Comparison of ENCODE assay signal across 13 cellular contexts in the genomic region with DNA sequence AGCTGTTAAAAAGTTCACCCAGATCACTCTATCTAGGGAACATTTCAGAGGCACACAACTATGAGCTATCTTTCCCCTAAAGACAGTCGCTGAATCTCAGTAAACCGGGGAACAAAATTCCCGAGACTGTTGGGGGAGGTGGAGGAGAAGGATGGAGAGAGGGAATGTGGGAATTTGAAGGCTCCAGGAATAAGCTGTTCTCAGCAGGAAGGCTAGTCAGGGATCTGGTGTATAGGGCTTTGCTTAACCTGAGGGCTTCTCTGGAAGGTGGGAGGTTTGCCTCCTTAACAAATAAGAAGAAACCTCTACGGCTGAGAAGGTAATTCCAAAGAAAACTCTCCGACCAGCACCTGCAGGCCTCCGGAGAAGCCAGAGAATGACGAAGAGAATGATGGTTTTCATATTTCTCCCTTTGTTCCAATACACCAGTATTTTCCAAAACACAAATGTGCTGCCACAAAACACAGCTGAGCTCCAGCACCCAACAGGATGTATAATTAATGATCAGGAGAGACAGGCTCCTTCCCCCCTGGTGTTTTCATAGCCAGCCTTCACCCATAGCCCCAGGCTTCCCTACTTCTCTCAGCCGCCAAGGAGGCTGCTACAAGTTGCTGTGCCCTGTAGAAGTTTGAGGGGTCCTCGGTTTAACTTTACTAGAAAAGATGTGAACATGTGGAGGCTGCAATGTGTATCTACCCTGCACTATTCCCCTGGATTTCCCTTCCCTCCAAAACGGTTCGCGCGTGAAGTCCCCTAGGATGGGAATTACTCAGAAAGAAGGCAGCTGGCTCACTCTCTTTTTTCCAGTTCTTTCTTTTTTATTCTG. TPM values are rescaled to one million over a fixed set of nuclear protein-coding genes. Genes with fewer than 3 reads are reported as not detected.
DNase-seq lines count a peak whose midpoint lies in the region; ATAC-seq and TF ChIP-seq lines count a peak whose summit lies in the region.
"Had no signal": no experiment of that assay in that cellular context is flagged by ENCODE, and none has a peak within 500 bp of the region (broad histone marks: within the 10 kb centered on the region; RNA-seq: fewer than 3 reads in every experiment).

No MANE protein-coding gene starts in this region.

- CTCF ChIA-PET in A673 (lab: Charles Lee), result interaction anchor here (0.6 kb wide), 1 partner anchor 386 kb away, joined by 3 read pairs; no protein-coding TSS in a partner anchor

- H3K9me3 Mint-ChIP-seq in activated naive CD8-positive, alpha-beta T cell (ENCODE audit: low read depth), result no peaks in the 10 kb centered on the region
- no peaks in the 10 kb centered on the region for H3K9me3 Mint-ChIP-seq in activated naive CD8-positive, alpha-beta T cell treated with anti-CD3 and anti-CD28 coated beads, Interleukin-2, amount 50 U/mL, for 24 hours

- TF ChIP-seq CTCF in upper lobe of right lung (IDR thresholded peaks at IDR 0.05) (no peak), A673 (conservative IDR thresholded peaks at IDR 0.05; ENCODE audit: low read depth, low read length) (no peak), GM13977 (IDR thresholded peaks at IDR 0.05; ENCODE audit: extremely low read depth, insufficient read depth, missing control alignments) (no peak)

- H3K4me3 ChIP-seq in mesodermal cell (ENCODE audit: extremely low read depth, insufficient read depth, low read length, poor library complexity, severe bottlenecking) (peak overlapping the region; percentile 63), upper lobe of right lung (peak overlapping the region; percentile 46), A673 (ENCODE audit: low read depth, low read length, poor library complexity, severe bottlenecking) (no peak overlapping the region)

- no TSS peak for BruUV-seq in A673 (replicated peaks; lab: Mats Ljungman, UMichigan)

- H3K4me1 ChIP-seq in mesodermal cell (ENCODE audit: control insufficient read depth, insufficient read depth, low read length, poor library complexity, severe bottlenecking), result peaks cover 17% of the 10 kb centered on the region
- H3K4me1 ChIP-seq in upper lobe of right lung, result no peaks in the 10 kb centered on the region
- H3K4me1 ChIP-seq in A673 (ENCODE audit: insufficient read depth, low read length, poor library complexity, severe bottlenecking), result peaks cover 4% of the 10 kb centered on the region

- H3K27ac ChIP-seq in mesodermal cell (ENCODE audit: low read depth, low read length, severe bottlenecking) (no peak overlapping the region), upper lobe of right lung (no peak overlapping the region), A673 (ENCODE audit: low read depth, low read length, poor library complexity, severe bottlenecking) (no peak overlapping the region)
- H3K27ac ChIP-seq: BLaER1, KMS-11 had no signal

- H3K27ac Mint-ChIP-seq in activated naive CD8-positive, alpha-beta T cell, result no peak overlapping the region
- no peak overlapping the region for H3K27ac Mint-ChIP-seq in activated naive CD8-positive, alpha-beta T cell treated with anti-CD3 and anti-CD28 coated beads, Interleukin-2, amount 50 U/mL, for 24 hours
- H3K27ac Mint-ChIP-seq: activated CD8-positive, alpha-beta T cell treated with anti-CD3 and anti-CD28 coated beads, Interleukin-2, amount 10 ng/mL, durations not matched to agents 7 days and 5 days had no signal

- H3K27me3 ChIP-seq in upper lobe of right lung (peaks cover 50% of the 10 kb centered on the region), A673 (replicated peaks; ENCODE audit: insufficient read depth, low read depth, low read length, poor library complexity) (peaks cover 71% of the 10 kb centered on the region)

- peak overlapping the region; percentile 5 for H3K4me3 Mint-ChIP-seq in activated naive CD8-positive, alpha-beta T cell
- H3K4me3 Mint-ChIP-seq in activated naive CD8-positive, alpha-beta T cell treated with anti-CD3 and anti-CD28 coated beads, Interleukin-2, amount 50 U/mL, for 24 hours, result no peak overlapping the region
- H3K4me3 Mint-ChIP-seq: activated CD8-positive, alpha-beta T cell treated with anti-CD3 and anti-CD28 coated beads, Interleukin-2, amount 10 ng/mL, durations not matched to agents 7 days and 5 days had no signal

- H3K36me3 Mint-ChIP-seq in activated naive CD8-positive, alpha-beta T cell, result no peaks in the 10 kb centered on the region
- H3K36me3 Mint-ChIP-seq in activated naive CD8-positive, alpha-beta T cell treated with anti-CD3 and anti-CD28 coated beads, Interleukin-2, amount 50 U/mL, for 24 hours (ENCODE audit: low read depth), result no peaks in the 10 kb centered on the region

- in situ Hi-C loops in T47D (cut with HindIII; ENCODE audit: low pct_unique_long_range_greater_than_20kb, low sequenced_read_pairs) (no loop called here), GM13977 (cut with MboI; ENCODE audit: low pct_unique_long_range_greater_than_20kb, low sequenced_read_pairs, unreplicated experiment) (loop anchor here (25.0 kb wide), 1 partner anchor 223 kb away; no protein-coding TSS in a partner anchor)

- no peak for ATAC-seq in activated naive CD8-positive, alpha-beta T cell treated with anti-CD3 and anti-CD28 coated beads, Interleukin-2, amount 50 U/mL, for 24 hours
- no peak for ATAC-seq in upper lobe of right lung
- ATAC-seq: activated CD8-positive, alpha-beta T cell treated with anti-CD3 and anti-CD28 coated beads, Interleukin-2, amount 10 ng/mL, durations not matched to agents 7 days and 5 days had no signal

- POLR2A ChIA-PET in A673 (lab: Charles Lee; ENCODE audit: low non-redundant PET), result no interaction called here

- peaks cover 33% of the 10 kb centered on the region for H3K27me3 Mint-ChIP-seq in activated naive CD8-positive, alpha-beta T cell
- peaks cover 56% of the 10 kb centered on the region for H3K27me3 Mint-ChIP-seq in activated naive CD8-positive, alpha-beta T cell treated with anti-CD3 and anti-CD28 coated beads, Interleukin-2, amount 50 U/mL, for 24 hours

- H3K4me1 Mint-ChIP-seq in activated naive CD8-positive, alpha-beta T cell (ENCODE audit: low read depth), result peaks cover 5% of the 10 kb centered on the region
- peaks cover 4% of the 10 kb centered on the region for H3K4me1 Mint-ChIP-seq in activated naive CD8-positive, alpha-beta T cell treated with anti-CD3 and anti-CD28 coated beads, Interleukin-2, amount 50 U/mL, for 24 hours

- intact Hi-C loops in upper lobe of right lung (cut with DNase I) (no loop called here), A673 (cut with micrococcal nuclease; ENCODE audit: unreplicated experiment) (no loop called here)

- 14 to 36% methylated on average over 4 to 5 of the region's 13 CpGs for WGBS in mesodermal cell (ENCODE audit: insufficient coverage in 2 of 2), 2 experiments

- H3K36me3 ChIP-seq in mesodermal cell (ENCODE audit: control insufficient read depth, insufficient read depth, low read length) (peaks cover 7% of the 10 kb centered on the region), upper lobe of right lung (no peaks in the 10 kb centered on the region), A673 (ENCODE audit: insufficient read depth, low read length, poor library complexity, severe bottlenecking) (no peaks in the 10 kb centered on the region)
- H3K36me3 ChIP-seq: BLaER1 had no signal

- no peak for DNase-seq in activated naive CD8-positive, alpha-beta T cell treated with anti-CD3 and anti-CD28 coated beads, Interleukin-2, amount 50 U/mL, for 24 hours
- peak; percentile 48 to 63 for DNase-seq in T47D (ENCODE audit: low read depth in 1 of 2, low spot score in 1 of 2)
- DNase-seq in upper lobe of right lung, result no peak
- DNase-seq in A673 (ENCODE audit: low spot score), result no peak
- DNase-seq in GM13977 (ENCODE audit: low spot score), result no peak
- no peak for DNase-seq in T1000 (lab: John Stamatoyannopoulos, UW)
- DNase-seq: activated CD8-positive, alpha-beta T cell treated with anti-CD3 and anti-CD28 coated beads, Interleukin-2, amount 10 ng/mL, durations not matched to agents 7 days and 5 days; stimulated activated CD4-positive, alpha-beta T cell treated with anti-CD3 and anti-CD28 coated beads, Interleukin-4, amount 100 ng/mL, for 4 hours had no signal

- H3K9me3 ChIP-seq in mesodermal cell (ENCODE audit: control insufficient read depth, low read length) (no peaks in the 10 kb centered on the region), upper lobe of right lung (no peaks in the 10 kb centered on the region), A673 (ENCODE audit: low read depth, low read length, poor library complexity, severe bottlenecking) (no peaks in the 10 kb centered on the region)

RNA-seq across cellular contexts. Expression of a gene that starts 2.0 kb away (rescaled TPM):
- 17.8 TPM for polyA plus RNA-seq in mesodermal cell (2013, experiment 1 of 2)
- 18.8 TPM for polyA plus RNA-seq in mesodermal cell (2013, experiment 2 of 2)
- 26.3 TPM for total RNA-seq in upper lobe of right lung
- total RNA-seq in A673 (2021), result 0.84 and 1.3 TPM in 2 replicates
- total RNA-seq: OCI-LY7 had no signal

Comparison
In these comparisons a context has a peak if more than half of its experiments do, and no peak if none do; other contexts are left out.
1. DNase-seq: peak in T47D (2 of 2); none in activated naive CD8-positive, alpha-beta T cell treated with anti-CD3 and anti-CD28 coated beads, Interleukin-2, amount 50 U/mL, for 24 hours (single experiment), upper lobe of right lung (single experiment), A673 (single experiment), GM13977 (single experiment) and T1000 (single experiment).
2. RNA of a gene that starts 2.0 kb away (total RNA-seq): 26.3 TPM in upper lobe of right lung (single experiment); 0.84 to 1.3 TPM in A673; every median in the first group is over 10 times any median in the second.